In genomic region chr3:56693750-56694149, GRCh38 we compare ENCODE assay signal across 16 cellular contexts. TPM values are rescaled to one million over a fixed set of nuclear protein-coding genes. Genes with fewer than 3 reads are reported as not detected.
DNase-seq lines count a peak whose midpoint lies in the region; ATAC-seq, FAIRE-seq and TF ChIP-seq lines count a peak whose summit lies in the region.
"Had no signal": no experiment of that assay in that cellular context is flagged by ENCODE, and none has a peak within 500 bp of the region (broad histone marks: within the 10 kb centered on the region; RNA-seq: fewer than 3 reads in every experiment).

No MANE protein-coding gene starts in this region.

- H2AFZ ChIP-seq in mammary epithelial cell (ENCODE audit: low read depth, low read length) (no peak overlapping the region), endothelial cell of umbilical vein (ENCODE audit: low read depth, low read length) (peak overlapping the region; percentile 71)
- H2AFZ ChIP-seq: neural progenitor cell had no signal

- H3K4me3 Mint-ChIP-seq in MCF 10A (ENCODE audit: unreplicated experiment): no peak overlapping the region
- H3K4me3 Mint-ChIP-seq: neural progenitor cell had no signal

- H3K27me3 ChIP-seq in mammary epithelial cell (ENCODE audit: insufficient read depth, low read length) (no peaks in the 10 kb centered on the region), endothelial cell of umbilical vein (ENCODE audit: control insufficient read depth in 2 of 2, insufficient read depth in 2 of 2, low read length in 2 of 2) (no peaks in the 10 kb centered on the region), thymus (ENCODE audit: control insufficient read depth, insufficient read depth) (no peaks in the 10 kb centered on the region)
- H3K27me3 ChIP-seq: BE2C, cardiac muscle cell, neural progenitor cell, uterus had no signal

- H3K9ac ChIP-seq in mammary epithelial cell (ENCODE audit: insufficient read depth, low read length) (no peak overlapping the region), endothelial cell of umbilical vein (replicated peaks; ENCODE audit: extremely low read depth, insufficient read depth, low read length) (no peak overlapping the region)
- H3K9ac ChIP-seq: neural progenitor cell had no signal

- POLR2A ChIA-PET in MCF 10A (lab: Yijun Ruan, JAX) (interaction anchor here (0.7 to 1.7 kb wide), 2 partner anchors 95 to 107 kb away, joined by 3 to 4 read pairs; no protein-coding TSS in a partner anchor), endothelial cell of umbilical vein (lab: Charles Lee) (no interaction called here)

- H3K4me3 ChIP-seq in mammary epithelial cell (replicated peaks in 1 of 3; ENCODE audit: insufficient read depth in 1 of 3, low read depth in 2 of 3, low read length in 3 of 3) (no peak overlapping the region), endothelial cell of umbilical vein (replicated peaks in 1 of 3; ENCODE audit: insufficient read depth in 1 of 3, low read depth in 1 of 3, low read length in 3 of 3) (no peak overlapping the region), thymus (ENCODE audit: low read length) (no peak overlapping the region)
- H3K4me3 ChIP-seq: cardiac muscle cell, neural progenitor cell, smooth muscle cell, uterus had no signal

- H3K36me3 Mint-ChIP-seq in MCF 10A (ENCODE audit: insufficient read depth, unreplicated experiment): no peaks in the 10 kb centered on the region
- H3K36me3 Mint-ChIP-seq: neural progenitor cell had no signal

- BruUV-seq in MCF 10A (replicated peaks; lab: Mats Ljungman, UMichigan): no TSS peak
- BruUV-seq in mammary epithelial cell (replicated peaks; lab: Mats Ljungman, UMichigan): no TSS peak
- BruUV-seq in endothelial cell of umbilical vein (replicated peaks; lab: Mats Ljungman, UMichigan): no TSS peak

- CTCF ChIA-PET in MCF 10A (lab: Yijun Ruan, JAX) (interaction anchor here (1.7 to 5.7 kb wide), 3 partner anchors 8 to 295 kb away, joined by 6 to 29 read pairs (median 7); no protein-coding TSS in a partner anchor), mammary epithelial cell (lab: Charles Lee; ENCODE audit: low non-redundant PET) (no interaction called here), endothelial cell of umbilical vein (lab: Charles Lee) (interaction anchor here (0.6 kb wide), 3 partner anchors 11 to 806 kb away, joined by 3 to 4 read pairs (median 3); partner anchors contain the start of gene TASOR)

- H4K20me1 ChIP-seq in mammary epithelial cell (ENCODE audit: insufficient read depth, low read length) (no peaks in the 10 kb centered on the region), endothelial cell of umbilical vein (replicated peaks; ENCODE audit: control insufficient read depth, extremely low read depth, insufficient read depth, low read length) (no peaks in the 10 kb centered on the region)

- H3K27ac Mint-ChIP-seq in MCF 10A (ENCODE audit: low read depth, unreplicated experiment): peak overlapping the region; percentile 35
- H3K27ac Mint-ChIP-seq: neural progenitor cell had no signal

- in situ Hi-C loops in mammary epithelial cell (cut with MboI; ENCODE audit: low sequenced_read_pairs in 2 of 2): no loop called here

- H3K36me3 ChIP-seq in mammary epithelial cell (ENCODE audit: insufficient read depth, low read length) (no peaks in the 10 kb centered on the region), endothelial cell of umbilical vein (ENCODE audit: control insufficient read depth in 2 of 2, extremely low read depth in 1 of 2, insufficient read depth in 2 of 2, low read length in 2 of 2) (no peaks in the 10 kb centered on the region), thymus (ENCODE audit: control insufficient read depth, insufficient read depth) (no peaks in the 10 kb centered on the region)
- H3K36me3 ChIP-seq: BE2C, cardiac muscle cell, neural progenitor cell, uterus had no signal

- FAIRE-seq in endothelial cell of umbilical vein (lab: Jason Lieb, UNC): no peak

- dilution Hi-C loops in mammary epithelial cell (cut with HindIII; ENCODE audit: low sequenced_read_pairs): loop anchor here (10.0 kb wide), 1 partner anchor 301 kb away; no protein-coding TSS in a partner anchor
- dilution Hi-C loops in endothelial cell of umbilical vein (cut with MboI; ENCODE audit: extremely low pct_ligation_motif_present, low sequenced_read_pairs): no loop called here

- H3K4me2 ChIP-seq in mammary epithelial cell (ENCODE audit: insufficient read depth, low read depth, low read length): no peak overlapping the region
- no peak overlapping the region for H3K4me2 ChIP-seq in endothelial cell of umbilical vein (ENCODE audit: insufficient read depth, low read length)
- H3K4me2 ChIP-seq: neural progenitor cell, smooth muscle cell had no signal

- H3K9me3 Mint-ChIP-seq in MCF 10A (ENCODE audit: unreplicated experiment): no peaks in the 10 kb centered on the region
- H3K9me3 Mint-ChIP-seq: neural progenitor cell had no signal

- DNase-seq in MCF 10A (ENCODE audit: unreplicated experiment): peak; percentile 17
- no peak for DNase-seq in mammary epithelial cell
- peak; percentile 84 for DNase-seq in NOMO-1 treated with DMSO at 0.1 percent for 48 hours (lab: John Stamatoyannopoulos, UW; ENCODE audit: unreplicated experiment)
- peak; percentile 22 for DNase-seq in endothelial cell of umbilical vein (ENCODE audit: low read depth, low spot score)
- DNase-seq in stimulated activated CD4-positive, alpha-beta T cell treated with anti-CD3 and anti-CD28 coated beads, Interleukin-12 subunit alpha, Interleukin-12 subunit beta, amount 100 ng/mL, for 4 hours: no peak
- DNase-seq in iPS-NIHi11 (ENCODE audit: low spot score): no peak
- DNase-seq: BE2C, GOT3, IMR-90, islet precursor cell, uterus had no signal

- intact Hi-C loops in MCF 10A (cut with micrococcal nuclease): no loop called here
- intact Hi-C loops in mammary epithelial cell (cut with micrococcal nuclease): no loop called here
- intact Hi-C loops in endothelial cell of umbilical vein (cut with micrococcal nuclease): no loop called here

- no peaks in the 10 kb centered on the region for H3K79me2 ChIP-seq in mammary epithelial cell (ENCODE audit: insufficient read depth, low read length)
- no peaks in the 10 kb centered on the region for H3K79me2 ChIP-seq in endothelial cell of umbilical vein (ENCODE audit: control insufficient read depth, insufficient read depth, low read length)

- ATAC-seq in GM21526 (IDR thresholded peaks at IDR 0.05; ENCODE audit: low FRiP score, unreplicated experiment): no peak

- TF ChIP-seq POLR2A in endothelial cell of umbilical vein (IDR thresholded peaks at IDR 0.05; ENCODE audit: low read depth, low read length): no peak

- H3K9me1 ChIP-seq in endothelial cell of umbilical vein (replicated peaks; ENCODE audit: control insufficient read depth, extremely low read depth, insufficient read depth, low read length): no peaks in the 10 kb centered on the region

- H3K4me1 Mint-ChIP-seq in MCF 10A (ENCODE audit: insufficient read depth, unreplicated experiment): peaks cover 19% of the 10 kb centered on the region
- H3K4me1 Mint-ChIP-seq: neural progenitor cell had no signal

- WGBS in mammary epithelial cell (ENCODE audit: low coverage, missing lambda C conversion rate): 90% methylated on average over 3 of the region's 3 CpGs
- WGBS in thymus: 10% methylated on average over 3 of the region's 3 CpGs

- H3K27ac ChIP-seq in mammary epithelial cell (ENCODE audit: insufficient read depth, low read depth, low read length) (no peak overlapping the region), endothelial cell of umbilical vein (ENCODE audit: insufficient read depth, low read depth, low read length) (no peak overlapping the region), thymus (ENCODE audit: low read depth) (peak overlapping the region; percentile 56)
- H3K27ac ChIP-seq: cardiac muscle cell, neural progenitor cell, uterus had no signal

- TF ChIP-seq CTCF in MCF 10A (IDR thresholded peaks at IDR 0.05; ENCODE audit: unreplicated experiment): no peak
- no peak for TF ChIP-seq CTCF in mammary epithelial cell (conservative IDR thresholded peaks at IDR 0.05 in 1 of 2, IDR thresholded peaks at IDR 0.05 in 1 of 2; ENCODE audit: extremely low read depth in 1 of 2, insufficient read depth in 1 of 2, low read depth in 1 of 2, low read length in 2 of 2)
- TF ChIP-seq CTCF in endothelial cell of umbilical vein (IDR thresholded peaks at IDR 0.05; ENCODE audit: extremely low read depth in 1 of 2, insufficient read depth in 1 of 2, low read depth in 1 of 2, low read length in 2 of 2): no peak

- no peaks in the 10 kb centered on the region for H3K9me3 ChIP-seq in mammary epithelial cell (replicated peaks; ENCODE audit: insufficient read depth, low read length)
- H3K9me3 ChIP-seq in endothelial cell of umbilical vein (replicated peaks; ENCODE audit: control insufficient read depth, insufficient read depth, low read length): no peaks in the 10 kb centered on the region
- H3K9me3 ChIP-seq in thymus (ENCODE audit: control insufficient read depth): no peaks in the 10 kb centered on the region
- H3K9me3 ChIP-seq: BE2C, uterus had no signal

- no peaks in the 10 kb centered on the region for H3K27me3 Mint-ChIP-seq in MCF 10A (ENCODE audit: insufficient read depth, unreplicated experiment)

- peaks cover 6% of the 10 kb centered on the region for H3K4me1 ChIP-seq in mammary epithelial cell (ENCODE audit: insufficient read depth, low read length)
- H3K4me1 ChIP-seq in endothelial cell of umbilical vein (ENCODE audit: control insufficient read depth, extremely low read depth, insufficient read depth, low read length): no peaks in the 10 kb centered on the region
- H3K4me1 ChIP-seq in thymus (ENCODE audit: control insufficient read depth, insufficient read depth, low read length): peaks cover 14% of the 10 kb centered on the region
- H3K4me1 ChIP-seq: BE2C, neural progenitor cell, uterus had no signal

TF ChIP-seq in endothelial cell of umbilical vein, 7 proteins besides CTCF, POLR2A, EP300 and RAD21 (continues in another document):
- TF ChIP-seq FOS (IDR thresholded peaks at IDR 0.05; ENCODE audit: borderline replicate concordance, insufficient read depth, low read length): no peak
- no peak for TF ChIP-seq GATA2 (IDR thresholded peaks at IDR 0.05; ENCODE audit: insufficient read depth, insufficient read length, low read depth, low read length)
- no peak for TF ChIP-seq POLR2AphosphoS5 (IDR thresholded peaks at IDR 0.05; ENCODE audit: insufficient read depth, low read depth, low read length)
- TF ChIP-seq MYC (IDR thresholded peaks at IDR 0.05; ENCODE audit: low read depth, low read length): no peak

RNA-seq across cellular contexts. Expression of gene TASOR, which starts 10.7 kb away (rescaled TPM):
- total RNA-seq in MCF 10A (2022) (77.3 and 77.7 TPM in 2 replicates), mammary epithelial cell (10 to 100 TPM; 46.7 to 47.5 TPM), endothelial cell of umbilical vein (44.5 TPM in 2 replicates)
- polyA plus RNA-seq in mammary epithelial cell (20.3 TPM), endothelial cell of umbilical vein (9.7 and 11.2 TPM in 2 replicates), thymus (55.7 TPM)
- polyA minus RNA-seq in mammary epithelial cell (47.5 TPM), endothelial cell of umbilical vein (53.8 and 54.6 TPM in 2 replicates)
- 12.9 and 14.5 TPM in 2 replicates for polyA plus RNA-seq in endothelial cell of umbilical vein (2011; cell fraction: cytosol; rRNA removed)
- polyA plus RNA-seq in endothelial cell of umbilical vein (2011; cell fraction: nucleus; rRNA removed): 32.3 and 36.9 TPM in 2 replicates
- polyA plus RNA-seq in endothelial cell of umbilical vein (2012): 24.3 and 30.6 TPM in 2 replicates
- 49.0 TPM for polyA minus RNA-seq in endothelial cell of umbilical vein (2011; cell fraction: cytosol; rRNA and poly(A)+ RNA removed)
- polyA minus RNA-seq in endothelial cell of umbilical vein (2011; cell fraction: nucleus; rRNA and poly(A)+ RNA removed): 29.0 and 42.2 TPM in 2 replicates

Comparison
In these comparisons a context has a peak if more than half of its experiments do, and no peak if none do; other contexts are left out.
1. DNase-seq: peak in MCF 10A (single experiment), NOMO-1 treated with DMSO at 0.1 percent for 48 hours (single experiment) and endothelial cell of umbilical vein (single experiment); none in mammary epithelial cell (single experiment), stimulated activated CD4-positive, alpha-beta T cell treated with anti-CD3 and anti-CD28 coated beads, Interleukin-12 subunit alpha, Interleukin-12 subunit beta, amount 100 ng/mL, for 4 hours (single experiment) and iPS-NIHi11 (single experiment).